ENCODE assay signal across 26 cellular contexts in the genomic region with DNA sequence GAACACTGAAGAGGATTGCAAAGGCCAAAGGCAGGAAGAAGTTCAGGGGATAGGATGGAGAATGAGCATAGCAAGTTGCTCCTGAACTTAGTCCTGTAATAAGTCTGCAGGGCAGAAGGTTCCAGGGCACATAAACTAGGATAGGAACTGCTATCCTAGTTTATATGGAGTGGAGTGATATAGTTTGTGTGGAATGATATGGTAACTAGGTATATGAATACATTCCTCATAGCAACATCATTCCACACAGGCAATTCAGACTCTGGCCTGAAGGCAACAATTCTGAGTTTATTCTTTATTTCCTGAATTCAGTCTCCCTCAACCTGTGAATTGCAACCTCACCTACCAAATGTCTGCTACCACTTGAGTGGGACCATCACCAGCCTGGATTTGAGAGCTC.
DNase-seq lines count a peak whose midpoint lies in the region; ATAC-seq and TF ChIP-seq lines count a peak whose summit lies in the region.
"Had no signal": no experiment of that assay in that cellular context is flagged by ENCODE, and none has a peak within 500 bp of the region (broad histone marks: within the 10 kb centered on the region; RNA-seq: fewer than 3 reads in every experiment).

No MANE protein-coding gene starts in this region.

- H3K4me3 ChIP-seq in AG10803 (ENCODE audit: low read length) (no peak overlapping the region), IMR-90 (ENCODE audit: insufficient read depth, low read depth, low read length) (no peak overlapping the region), mesodermal cell (ENCODE audit: extremely low read depth, insufficient read depth, low read length, poor library complexity, severe bottlenecking) (no peak overlapping the region)
- H3K4me3 ChIP-seq in CD8-positive, alpha-beta memory T cell (ENCODE audit: low read length): no peak overlapping the region

- POLR2A ChIA-PET in IMR-90 (lab: Charles Lee; ENCODE audit: unreplicated experiment): no interaction called here
- POLR2A ChIA-PET in CD8-positive, alpha-beta memory T cell (lab: Charles Lee): no interaction called here

- peaks cover 12% of the 10 kb centered on the region for H3K9me3 Mint-ChIP-seq in chondrocyte (ENCODE audit: low read depth)
- peaks cover 0 to 12% (median 6%) of the 10 kb centered on the region in 5 donors for H3K9me3 Mint-ChIP-seq in CD8-positive, alpha-beta memory T cell
- H3K9me3 Mint-ChIP-seq: activated T-helper 2 cell treated with anti-CD3 and anti-CD28 coated beads, Interferon-gamma antibody, Interleukin-2, Interleukin-4, amounts not matched to agents 10 μg/mL and 5 μg/mL and 100 μg/mL, durations not matched to agents 14 hours and 24 hours and 36 hours had no signal

- dilution Hi-C loops in IMR-90 (cut with HindIII; ENCODE audit: low sequenced_read_pairs, unreplicated experiment): no loop called here

- no peak overlapping the region; the same call in 1 of the 2 replicates for H3K9ac ChIP-seq in IMR-90 (ENCODE audit: low read depth, low read length)
- H3K9ac ChIP-seq: parathyroid adenoma had no signal

- DNase-seq in AG10803 (ENCODE audit: low read depth): peak; percentile 16
- peak; percentile 69 for DNase-seq in IMR-90
- DNase-seq in chondrocyte (ENCODE audit: low spot score): no peak
- DNase-seq in CD8-positive, alpha-beta memory T cell: no peak
- DNase-seq in NCI-H524 (lab: John Stamatoyannopoulos, UW): no peak
- DNase-seq in HuH-7 (ENCODE audit: low spot score): no peak
- DNase-seq in NCI-H1694 (lab: John Stamatoyannopoulos, UW): no peak
- DNase-seq: ACHN; activated CD4-positive, alpha-beta T cell treated with anti-CD3 and anti-CD28 coated beads, Interleukin-2, amount 50 U/mL, for 1 hour; activated CD8-positive, alpha-beta memory T cell treated with anti-CD3 and anti-CD28 coated beads, Interleukin-2, amount 50 U/mL, for 4 hours; CD4-positive, CD25-positive, alpha-beta regulatory T cell; cortex of kidney; head of caudate nucleus; naive thymus-derived CD8-positive, alpha-beta T cell; NCI-H1105; NCI-H2107; NCI-H510A; NK-92 treated with Interleukin-12 subunit alpha and Interleukin-12 subunit beta, amount 100 ng/mL, for 24 hours; WERI-Rb-1 had no signal

- peak overlapping the region; percentile 87; the same call in 1 of the 2 replicates for H3K18ac ChIP-seq in IMR-90 (ENCODE audit: low read depth, low read length)

- peaks cover 15% of the 10 kb centered on the region for H3K4me1 ChIP-seq in IMR-90 (ENCODE audit: control insufficient read depth, insufficient read depth, low read length)
- H3K4me1 ChIP-seq in mesodermal cell (ENCODE audit: control insufficient read depth, insufficient read depth, low read length, poor library complexity, severe bottlenecking): peaks cover 5% of the 10 kb centered on the region
- no peaks in the 10 kb centered on the region for H3K4me1 ChIP-seq in CD8-positive, alpha-beta memory T cell (ENCODE audit: insufficient read depth, low read length)

- no peaks in the 10 kb centered on the region for H4K20me1 ChIP-seq in IMR-90 (ENCODE audit: insufficient read depth, low read length)

- H3K27me3 ChIP-seq in IMR-90 (ENCODE audit: control insufficient read depth, insufficient read depth, low read length): no peaks in the 10 kb centered on the region
- no peaks in the 10 kb centered on the region for H3K27me3 ChIP-seq in CD8-positive, alpha-beta memory T cell (ENCODE audit: insufficient read depth, low read length, poor library complexity, severe bottlenecking)

- H2AFZ ChIP-seq in IMR-90 (replicated peaks; ENCODE audit: low read length, poor library complexity): peak overlapping the region; percentile 7
- H2AFZ ChIP-seq: parathyroid adenoma had no signal

- no peaks in the 10 kb centered on the region for H3K79me1 ChIP-seq in IMR-90 (ENCODE audit: low read depth in 1 of 2, low read length in 2 of 2)

- peak overlapping the region; percentile 85 for H3K23ac ChIP-seq in IMR-90 (ENCODE audit: low read depth, low read length)

- H2BK15ac ChIP-seq in IMR-90 (ENCODE audit: low read depth, low read length): peak overlapping the region; percentile 70; the same call in 2 of the 3 replicates

- no peak overlapping the region for H2AK9ac ChIP-seq in IMR-90 (replicated peaks; ENCODE audit: low read depth, low read length, poor library complexity)

- peak overlapping the region; percentile 88 for H3K4ac ChIP-seq in IMR-90 (ENCODE audit: low read depth, low read length)

- peaks cover 5% of the 10 kb centered on the region for H3K36me3 Mint-ChIP-seq in chondrocyte (ENCODE audit: low read depth)
- no peaks in the 10 kb centered on the region for H3K36me3 Mint-ChIP-seq in CD8-positive, alpha-beta memory T cell
- H3K36me3 Mint-ChIP-seq: activated naive CD8-positive, alpha-beta T cell; CD4-positive, CD25-positive, alpha-beta regulatory T cell; naive thymus-derived CD8-positive, alpha-beta T cell had no signal

- peaks cover 8% of the 10 kb centered on the region; the same call in 1 of the 2 replicates for H3K9me1 ChIP-seq in IMR-90 (ENCODE audit: insufficient read depth, low read length)

- no peak; the same call in 1 of the 2 replicates for TF ChIP-seq POLR2A in IMR-90 (IDR thresholded peaks at IDR 0.05; ENCODE audit: low read depth, low read length)

- BruUV-seq in IMR-90 (replicated peaks; lab: Mats Ljungman, UMichigan): no TSS peak

- peak; percentile 80 for ATAC-seq in IMR-90 (ENCODE audit: low read depth)
- ATAC-seq: HepG2; naive thymus-derived CD8-positive, alpha-beta T cell; sciatic nerve had no signal

- CTCF ChIA-PET in IMR-90 (lab: Yijun Ruan, JAX): no interaction called here
- CTCF ChIA-PET in CD8-positive, alpha-beta memory T cell (lab: Charles Lee): no interaction called here

- peaks cover 33% of the 10 kb centered on the region for H3K4me1 Mint-ChIP-seq in chondrocyte (ENCODE audit: low read depth)
- H3K4me1 Mint-ChIP-seq in CD8-positive, alpha-beta memory T cell: no peaks in the 10 kb centered on the region
- H3K4me1 Mint-ChIP-seq: CD4-positive, CD25-positive, alpha-beta regulatory T cell; naive thymus-derived CD8-positive, alpha-beta T cell had no signal

- intact Hi-C loops in IMR-90 (cut with micrococcal nuclease): loop anchor here (2.0 kb wide), 1 partner anchor 38 kb away; no protein-coding TSS in a partner anchor

- H4K8ac ChIP-seq in IMR-90 (ENCODE audit: low read depth in 2 of 2, low read length in 2 of 2): peak overlapping the region; percentile 18 to 89; a peak in 3 of 4 replicates

- H4K91ac ChIP-seq in IMR-90 (ENCODE audit: insufficient read depth, low read depth, low read length): peak overlapping the region; percentile 89

- peak overlapping the region; percentile 65; the same call in 1 of the 2 replicates for H2AK5ac ChIP-seq in IMR-90 (ENCODE audit: low read depth, low read length)

- peak overlapping the region; percentile 17; the same call in 1 of the 2 replicates for H4K5ac ChIP-seq in IMR-90 (ENCODE audit: low read depth, low read length)

- no peaks in the 10 kb centered on the region for H3K27me3 Mint-ChIP-seq in chondrocyte (ENCODE audit: low read depth)
- H3K27me3 Mint-ChIP-seq in CD8-positive, alpha-beta memory T cell: peaks cover 0 to 2% of the 10 kb centered on the region in 2 donors
- H3K27me3 Mint-ChIP-seq: activated naive CD8-positive, alpha-beta T cell; CD4-positive, CD25-positive, alpha-beta regulatory T cell had no signal

- H3K36me3 ChIP-seq in IMR-90 (ENCODE audit: control insufficient read depth, insufficient read depth, low read length) (no peaks in the 10 kb centered on the region), mesodermal cell (ENCODE audit: control insufficient read depth, insufficient read depth, low read length) (no peaks in the 10 kb centered on the region)
- no peaks in the 10 kb centered on the region for H3K36me3 ChIP-seq in CD8-positive, alpha-beta memory T cell (ENCODE audit: insufficient read depth, low read length)
- H3K36me3 ChIP-seq: WERI-Rb-1 had no signal

- peak overlapping the region; percentile 76 for H3K14ac ChIP-seq in IMR-90 (replicated peaks; ENCODE audit: low read depth, low read length)

- peak overlapping the region; percentile 67; the same call in 1 of the 2 replicates for H3K56ac ChIP-seq in IMR-90 (ENCODE audit: extremely low read depth, insufficient read depth, low read length)

- no peak for TF ChIP-seq RAD21 in IMR-90 (IDR thresholded peaks at IDR 0.05; ENCODE audit: low read length)

- peak overlapping the region; percentile 74 for H3K27ac Mint-ChIP-seq in chondrocyte (ENCODE audit: unreplicated experiment)
- no peak overlapping the region for H3K27ac Mint-ChIP-seq in CD8-positive, alpha-beta memory T cell
- H3K27ac Mint-ChIP-seq: activated naive CD8-positive, alpha-beta T cell; activated T-helper 2 cell treated with anti-CD3 and anti-CD28 coated beads, Interferon-gamma antibody, Interleukin-2, Interleukin-4, amounts not matched to agents 10 μg/mL and 5 μg/mL and 100 μg/mL, durations not matched to agents 14 hours and 24 hours and 36 hours; CD4-positive, CD25-positive, alpha-beta regulatory T cell; naive thymus-derived CD8-positive, alpha-beta T cell had no signal

- in situ Hi-C loops in IMR-90 (cut with MboI; ENCODE audit: low sequenced_read_pairs): no loop called here

- H3K27ac ChIP-seq in IMR-90 (ENCODE audit: insufficient read depth, low read length): peak overlapping the region; percentile 77
- H3K27ac ChIP-seq in mesodermal cell (ENCODE audit: low read depth, low read length, severe bottlenecking): peak overlapping the region; percentile 95
- no peak overlapping the region for H3K27ac ChIP-seq in CD8-positive, alpha-beta memory T cell (ENCODE audit: low read depth, low read length)
- H3K27ac ChIP-seq: parathyroid adenoma, WERI-Rb-1 had no signal

- no peak overlapping the region for H3K4me3 Mint-ChIP-seq in chondrocyte (ENCODE audit: unreplicated experiment)
- H3K4me3 Mint-ChIP-seq in CD8-positive, alpha-beta memory T cell: no peak overlapping the region
- H3K4me3 Mint-ChIP-seq: activated naive CD8-positive, alpha-beta T cell; CD4-positive, CD25-positive, alpha-beta regulatory T cell; mesothelial cell of epicardium; naive thymus-derived CD8-positive, alpha-beta T cell had no signal

- no peaks in the 10 kb centered on the region; the same call in 1 of the 2 replicates for H3K9me3 ChIP-seq in IMR-90 (ENCODE audit: control insufficient read depth, insufficient read depth, low read length)
- H3K9me3 ChIP-seq in mesodermal cell (ENCODE audit: control insufficient read depth, low read length): no peaks in the 10 kb centered on the region
- H3K9me3 ChIP-seq in CD8-positive, alpha-beta memory T cell (ENCODE audit: low read length): no peaks in the 10 kb centered on the region

- H2BK5ac ChIP-seq in IMR-90 (ENCODE audit: low read depth, low read length, poor library complexity, severe bottlenecking): peak overlapping the region; percentile 97

- H3K4me2 ChIP-seq in IMR-90 (ENCODE audit: low read depth, low read length): peak overlapping the region; percentile 13; the same call in 1 of the 2 replicates

- TF ChIP-seq CTCF in AG10803 (conservative IDR thresholded peaks at IDR 0.05; ENCODE audit: low read length) (no peak), IMR-90 (conservative IDR thresholded peaks at IDR 0.05; ENCODE audit: low read depth, low read length) (no peak), chondrocyte (IDR thresholded peaks at IDR 0.05) (no peak)

- peak overlapping the region; percentile 98 for H2BK20ac ChIP-seq in IMR-90 (ENCODE audit: low read depth, low read length)

- H2BK120ac ChIP-seq in IMR-90 (ENCODE audit: low read depth, low read length): peak overlapping the region; percentile 96

TF ChIP-seq in IMR-90, 13 proteins besides CTCF, POLR2A, EP300 and RAD21 (continues in another document):
- no peak for TF ChIP-seq CEBPB (IDR thresholded peaks at IDR 0.05; ENCODE audit: low read depth, low read length)

Comparison
In these comparisons a context has a peak if more than half of its experiments do, and no peak if none do; other contexts are left out.
1. DNase-seq: peak in AG10803 (single experiment) and IMR-90 (single experiment); none in chondrocyte (single experiment), CD8-positive, alpha-beta memory T cell (0 of 5), NCI-H524 (0 of 2), HuH-7 (single experiment) and NCI-H1694 (single experiment).